Comparison of ENCODE assay signal across 19 cellular contexts in the genomic region with DNA sequence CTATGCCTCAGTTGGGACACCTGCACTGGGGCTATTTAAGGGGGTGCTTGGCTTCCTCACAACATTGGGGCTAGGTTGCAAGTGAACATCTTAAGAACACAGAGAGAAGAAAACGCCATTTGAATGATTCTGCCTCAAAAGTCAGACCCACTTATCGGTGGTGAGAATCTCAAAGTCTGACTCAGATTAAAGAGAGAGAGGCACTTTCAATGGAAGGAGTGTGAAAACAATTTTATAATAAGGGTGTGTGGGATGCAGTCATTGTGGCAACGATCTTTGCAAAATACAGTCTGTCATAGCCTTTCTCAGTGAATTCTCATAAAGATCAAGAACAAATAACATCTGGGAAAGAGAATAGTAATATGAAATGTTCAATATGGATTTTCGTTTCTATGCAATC. TPM values are rescaled to one million over a fixed set of nuclear protein-coding genes. Genes with fewer than 3 reads are reported as not detected.
DNase-seq lines count a peak whose midpoint lies in the region; ATAC-seq and TF ChIP-seq lines count a peak whose summit lies in the region.
"Had no signal": no experiment of that assay in that cellular context is flagged by ENCODE, and none has a peak within 500 bp of the region (broad histone marks: within the 10 kb centered on the region; RNA-seq: fewer than 3 reads in every experiment).

No MANE protein-coding gene starts in this region.

- intact Hi-C loops in PC-3 (cut with micrococcal nuclease): loop anchor here (2.0 to 10.0 kb wide), 2 partner anchors 41 to 105 kb away; a partner anchor contains a TSS

- no TSS peak for BruUV-seq in PC-3 (replicated peaks; lab: Mats Ljungman, UMichigan)

- H3F3A ChIP-seq in PC-3 (ENCODE audit: low read length, unreplicated experiment): no peaks in the 10 kb centered on the region

- H3K4me2 ChIP-seq in PC-3 (ENCODE audit: low read length): no peak overlapping the region

- no peaks in the 10 kb centered on the region for H3K79me2 ChIP-seq in PC-3 (ENCODE audit: low read length)

- H3K4me1 ChIP-seq in PC-3 (ENCODE audit: insufficient read depth, low read length): peaks cover 25% of the 10 kb centered on the region

- no peak for ATAC-seq in PC-3
- no peak for ATAC-seq in GM21786 (IDR thresholded peaks at IDR 0.05; ENCODE audit: unreplicated experiment)
- no peak for ATAC-seq in HG02938 (IDR thresholded peaks at IDR 0.05; ENCODE audit: unreplicated experiment)
- ATAC-seq: Right ventricle myocardium inferior, T-cell had no signal

- no peaks in the 10 kb centered on the region for H3K9me2 ChIP-seq in PC-3 (replicated peaks; ENCODE audit: low read length)
- H3K9me2 ChIP-seq: SK-N-SH had no signal

- H3K9ac ChIP-seq in PC-3 (ENCODE audit: low read length): no peak overlapping the region

- H3K27ac ChIP-seq in PC-3 (ENCODE audit: low read length): peak overlapping the region; percentile 10

- no peaks in the 10 kb centered on the region for H4K20me1 ChIP-seq in PC-3 (ENCODE audit: low read length)

- TF ChIP-seq CTCF in PC-3 (conservative IDR thresholded peaks at IDR 0.05; ENCODE audit: low read depth, low read length) (no peak), fibroblast of villous mesenchyme (IDR thresholded peaks at IDR 0.05; ENCODE audit: insufficient read depth, low read depth, low read length) (no peak)

- POLR2A ChIA-PET in PC-3 (lab: Charles Lee; ENCODE audit: unreplicated experiment): no interaction called here

- no peaks in the 10 kb centered on the region for H3K36me3 ChIP-seq in PC-3 (ENCODE audit: low read depth, low read length)

- H3K4me3 ChIP-seq in PC-3 (ENCODE audit: low read length): no peak overlapping the region
- H3K4me3 ChIP-seq in fibroblast of villous mesenchyme (ENCODE audit: low read depth, low read length): no peak overlapping the region

- CTCF ChIA-PET in PC-3 (lab: Charles Lee): no interaction called here

- no peak overlapping the region for H2AFZ ChIP-seq in PC-3 (ENCODE audit: low read length)

- H3K27me3 ChIP-seq in PC-3 (ENCODE audit: low read length): no peaks in the 10 kb centered on the region

- DNase-seq in ELR (ENCODE audit: low read depth): peak; percentile 44
- no peak for DNase-seq in PC-3
- DNase-seq in fibroblast of villous mesenchyme (ENCODE audit: low read depth): peak; percentile 22
- DNase-seq in putamen (ENCODE audit: low spot score): peak; percentile 37
- DNase-seq in NCI-H187 (lab: John Stamatoyannopoulos, UW): no peak
- no peak for DNase-seq in occipital lobe (lab: John Stamatoyannopoulos, UW)
- DNase-seq: CD4-positive, alpha-beta memory T cell; DMS79; GDM1; Karpas-422; NCI-H1417; NCI-H1930; NCI-H446; NCI-H748 treated with DMSO at 0.1 percent for 48 hours; SK-N-SH; T-cell had no signal

- no peaks in the 10 kb centered on the region for H3K9me3 ChIP-seq in PC-3 (ENCODE audit: low read length)
- H3K9me3 ChIP-seq: SK-N-SH had no signal

RNA-seq across cellular contexts. Expression of a gene that starts 41.8 kb away (rescaled TPM):
- total RNA-seq in PC-3 (2014; rRNA removed): 2.2 and 2.4 TPM in 2 replicates
- 10.4 and 20.9 TPM in 2 replicates for total RNA-seq in fibroblast of villous mesenchyme
- 20.1 TPM for total RNA-seq in occipital lobe

Comparison
In these comparisons a context has a peak if more than half of its experiments do, and no peak if none do; other contexts are left out.
1. DNase-seq: peak in ELR (single experiment), fibroblast of villous mesenchyme (single experiment) and putamen (single experiment); none in PC-3 (single experiment), NCI-H187 (0 of 2) and occipital lobe (single experiment).